Comparison of ENCODE assay signal across 14 cellular contexts in the genomic region with DNA sequence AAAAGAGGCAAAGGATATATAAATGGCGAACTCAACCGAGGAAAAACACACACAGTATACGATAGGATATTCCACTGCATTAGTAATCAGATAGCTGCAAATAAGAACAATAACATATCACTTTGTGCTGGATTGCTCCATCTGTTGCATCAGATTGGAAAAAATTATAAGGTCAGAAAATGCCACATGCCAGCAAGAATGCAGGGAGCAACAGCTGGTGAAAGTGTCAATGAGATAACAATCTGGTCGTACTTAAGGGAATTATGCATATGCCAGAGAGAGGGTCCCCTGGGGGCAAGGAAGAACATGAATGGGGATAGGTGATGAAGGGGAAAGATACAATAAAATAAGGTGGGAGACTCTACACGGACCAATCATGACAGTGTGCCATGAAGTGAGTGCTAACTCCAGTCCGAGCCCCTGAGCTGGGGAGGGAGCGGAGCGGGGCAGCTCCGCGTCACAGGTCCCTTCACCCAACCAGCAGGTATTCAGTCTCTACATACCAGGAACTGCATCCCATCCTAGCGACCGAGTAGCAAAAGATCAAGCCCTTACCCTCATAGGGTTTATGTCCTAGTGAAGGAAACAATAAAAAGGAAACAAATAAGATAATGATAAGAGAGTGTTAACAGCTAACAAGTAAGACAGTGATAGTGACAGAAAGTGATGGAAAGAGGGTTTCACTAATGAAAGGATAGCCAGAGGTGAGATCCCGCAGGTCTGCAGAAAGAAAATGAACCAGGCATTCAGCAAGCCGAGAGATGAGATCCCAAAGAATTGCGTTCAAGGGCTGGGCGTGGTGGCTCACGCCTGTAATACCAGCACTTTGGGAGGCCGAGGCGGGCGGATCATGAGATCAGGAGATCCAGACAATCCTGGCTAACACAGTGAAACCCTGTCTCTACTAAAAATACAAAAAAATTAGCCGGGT. TPM values are rescaled to one million over a fixed set of nuclear protein-coding genes. Genes with fewer than 3 reads are reported as not detected.
DNase-seq lines count a peak whose midpoint lies in the region; ATAC-seq and TF ChIP-seq lines count a peak whose summit lies in the region.
"Had no signal": no experiment of that assay in that cellular context is flagged by ENCODE, and none has a peak within 500 bp of the region (broad histone marks: within the 10 kb centered on the region; RNA-seq: fewer than 3 reads in every experiment).

No MANE protein-coding gene starts in this region.

- no peaks in the 10 kb centered on the region for H3K9me3 ChIP-seq in H9 (ENCODE audit: control insufficient read depth, low read depth, low read length)
- peaks cover 2% of the 10 kb centered on the region for H3K9me3 ChIP-seq in iPS-18c (ENCODE audit: control insufficient read depth, insufficient read depth, low read length)
- H3K9me3 ChIP-seq: MG63, ovary had no signal

- H3K4ac ChIP-seq in H9 (ENCODE audit: low read depth, low read length) = no peak overlapping the region

- H3K4me3 ChIP-seq in iPS-18c (ENCODE audit: insufficient read depth, low read depth, low read length) = peak overlapping the region; percentile 31; the same call in 1 of the 2 replicates
- H3K4me3 ChIP-seq: MG63, ovary had no signal

- no peaks in the 10 kb centered on the region for H3K23me2 ChIP-seq in H9 (ENCODE audit: insufficient read length, low read depth, low read length, poor library complexity, severe bottlenecking)

- H3K4me1 Mint-ChIP-seq in H9 = peaks cover 26 to 33% of the 10 kb centered on the region in 2 experiments
- H3K4me1 Mint-ChIP-seq in activated naive CD8-positive, alpha-beta T cell treated with anti-CD3 and anti-CD28 coated beads, Interleukin-2, amount 50 U/mL, for 24 hours = peaks cover 65% of the 10 kb centered on the region
- H3K4me1 Mint-ChIP-seq: activated B cell treated with CpG ODN at 0.5 μM for 24 hours had no signal

- H3K4me2 ChIP-seq in H9 (ENCODE audit: insufficient read depth, insufficient read length, low read length) = peak overlapping the region; percentile 82

- no peak for ATAC-seq in activated naive CD8-positive, alpha-beta T cell treated with anti-CD3 and anti-CD28 coated beads, Interleukin-2, amount 50 U/mL, for 24 hours
- ATAC-seq in HG03108 (IDR thresholded peaks at IDR 0.05; ENCODE audit: unreplicated experiment) = no peak

- H2AFZ ChIP-seq in H9 (ENCODE audit: low read length) = no peak overlapping the region

- DNase-seq in AG20443 (ENCODE audit: low spot score) = peak; percentile 14
- peak; percentile 38 for DNase-seq in H9
- DNase-seq in activated naive CD8-positive, alpha-beta T cell treated with anti-CD3 and anti-CD28 coated beads, Interleukin-2, amount 50 U/mL, for 24 hours = no peak
- no peak for DNase-seq in stimulated activated CD4-positive, alpha-beta T cell treated with anti-CD3 and anti-CD28 coated beads, Interleukin-4, amount 100 ng/mL, for 24 hours
- no peak for DNase-seq in DMS114 treated with DMSO at 0.1 percent for 48 hours (lab: John Stamatoyannopoulos, UW; ENCODE audit: unreplicated experiment)
- no peak for DNase-seq in DMS153 (lab: John Stamatoyannopoulos, UW)
- DNase-seq: activated B cell treated with CpG ODN at 0.5 μM for 24 hours, DND-41, hippocampal formation, MG63, ovary had no signal

- H3K36me3 Mint-ChIP-seq in H9 (ENCODE audit: insufficient read depth in 1 of 3, low read depth in 3 of 3) = no peaks in the 10 kb centered on the region
- no peaks in the 10 kb centered on the region for H3K36me3 Mint-ChIP-seq in activated naive CD8-positive, alpha-beta T cell treated with anti-CD3 and anti-CD28 coated beads, Interleukin-2, amount 50 U/mL, for 24 hours (ENCODE audit: low read depth)

- no peak overlapping the region for H2AK5ac ChIP-seq in H9 (ENCODE audit: insufficient read length, low read length)

- no peaks in the 10 kb centered on the region for H3K79me2 ChIP-seq in H9 (ENCODE audit: insufficient read depth, low read length)

- H2BK15ac ChIP-seq in H9 (ENCODE audit: low read depth, low read length) = no peak overlapping the region

- no peak for TF ChIP-seq CTCF in H9 (conservative IDR thresholded peaks at IDR 0.05)

- no peaks in the 10 kb centered on the region for H3K4me1 ChIP-seq in H9 (ENCODE audit: insufficient read depth, low read length)

- H3K27ac Mint-ChIP-seq in H9 = no peak overlapping the region; a peak in 4 of 7 replicates
- H3K27ac Mint-ChIP-seq in activated naive CD8-positive, alpha-beta T cell treated with anti-CD3 and anti-CD28 coated beads, Interleukin-2, amount 50 U/mL, for 24 hours = peak overlapping the region; percentile 63
- H3K27ac Mint-ChIP-seq: activated B cell treated with CpG ODN at 0.5 μM for 24 hours had no signal

- no peaks in the 10 kb centered on the region for H3K27me3 ChIP-seq in H9 (ENCODE audit: insufficient read depth, low read length)
- H3K27me3 ChIP-seq: MG63, ovary had no signal

- no peak overlapping the region for H4K91ac ChIP-seq in H9 (ENCODE audit: insufficient read length, low read depth, low read length)

- H3K27ac ChIP-seq in H9 (ENCODE audit: insufficient read length, low read depth, low read length) = no peak overlapping the region
- H3K27ac ChIP-seq: HL-60, ovary had no signal

- no peak overlapping the region for H3K14ac ChIP-seq in H9 (ENCODE audit: insufficient read depth, low read length)

- H3K27me3 Mint-ChIP-seq in H9 (ENCODE audit: low read depth) = no peaks in the 10 kb centered on the region; the same call in 1 of the 2 replicates
- H3K27me3 Mint-ChIP-seq in activated naive CD8-positive, alpha-beta T cell treated with anti-CD3 and anti-CD28 coated beads, Interleukin-2, amount 50 U/mL, for 24 hours = no peaks in the 10 kb centered on the region
- H3K27me3 Mint-ChIP-seq: activated B cell treated with CpG ODN at 0.5 μM for 24 hours had no signal

- H3K23ac ChIP-seq in H9 (ENCODE audit: insufficient read length, low read depth, low read length) = no peak overlapping the region

- no peak overlapping the region for H3K56ac ChIP-seq in H9 (ENCODE audit: insufficient read length, low read depth, low read length)

- no peak overlapping the region for H4K5ac ChIP-seq in H9 (ENCODE audit: insufficient read length, low read depth, low read length)

- H2BK20ac ChIP-seq in H9 (ENCODE audit: low read depth, low read length, poor library complexity, severe bottlenecking) = no peak overlapping the region

- H3K9me3 Mint-ChIP-seq in H9 = no peaks in the 10 kb centered on the region
- H3K9me3 Mint-ChIP-seq in activated naive CD8-positive, alpha-beta T cell treated with anti-CD3 and anti-CD28 coated beads, Interleukin-2, amount 50 U/mL, for 24 hours = no peaks in the 10 kb centered on the region
- H3K9me3 Mint-ChIP-seq: activated B cell treated with CpG ODN at 0.5 μM for 24 hours had no signal

- no peak overlapping the region for H3K18ac ChIP-seq in H9 (ENCODE audit: insufficient read length, low read depth, low read length)

- no CpG with 5 or more reads among the region's 21 CpGs for WGBS in H9 (ENCODE audit: extremely low coverage, insufficient read length, low lambda C conversion rate)

- no peaks in the 10 kb centered on the region for H4K20me1 ChIP-seq in H9 (ENCODE audit: control insufficient read depth, insufficient read depth, insufficient read length)

- no peaks in the 10 kb centered on the region for H3K79me1 ChIP-seq in H9 (ENCODE audit: insufficient read depth, low read depth, low read length, poor library complexity, severe bottlenecking)

- no peak overlapping the region for H3K9ac ChIP-seq in H9 (ENCODE audit: extremely low read depth, insufficient read length, low read length)

- H3K4me3 Mint-ChIP-seq in H9 = peak overlapping the region; percentile 8 to 35; a peak in 3 of 5 replicates
- H3K4me3 Mint-ChIP-seq in activated naive CD8-positive, alpha-beta T cell treated with anti-CD3 and anti-CD28 coated beads, Interleukin-2, amount 50 U/mL, for 24 hours = peak overlapping the region; percentile 18
- H3K4me3 Mint-ChIP-seq: activated B cell treated with CpG ODN at 0.5 μM for 24 hours had no signal

- no peak overlapping the region for H4K8ac ChIP-seq in H9 (replicated peaks; ENCODE audit: insufficient read length, low read depth, low read length)

- no peak overlapping the region for H2BK120ac ChIP-seq in H9 (ENCODE audit: low read depth, low read length, poor library complexity, severe bottlenecking)

- H2BK5ac ChIP-seq in H9 (ENCODE audit: insufficient read length, low read length) = no peak overlapping the region

- H2BK12ac ChIP-seq in H9 (ENCODE audit: insufficient read length, low read depth, low read length) = no peak overlapping the region

- H3T11ph ChIP-seq in H9 (ENCODE audit: low read length) = no peak overlapping the region

RNA-seq across cellular contexts. Expression of gene MPP7, which starts 9.4 kb away (rescaled TPM):
- 4.7 and 6.9 TPM in 2 replicates for total RNA-seq in H9 (2021)

Comparison
In these comparisons a context has a peak if more than half of its experiments do, and no peak if none do; other contexts are left out.
1. DNase-seq: peak in AG20443 (single experiment) and H9 (single experiment); none in activated naive CD8-positive, alpha-beta T cell treated with anti-CD3 and anti-CD28 coated beads, Interleukin-2, amount 50 U/mL, for 24 hours (single experiment), stimulated activated CD4-positive, alpha-beta T cell treated with anti-CD3 and anti-CD28 coated beads, Interleukin-4, amount 100 ng/mL, for 24 hours (single experiment), DMS114 treated with DMSO at 0.1 percent for 48 hours (single experiment) and DMS153 (single experiment).